ENCODE assay signal across 21 cellular contexts in genomic region chr13:98273067-98273823, GRCh38.
A peak's percentile ranks its signal among the peaks of the same experiment; 100 is the strongest.
DNase-seq lines count a peak whose midpoint lies in the region; ATAC-seq and TF ChIP-seq lines count a peak whose summit lies in the region.
"Had no signal": no experiment of that assay in that cellular context is flagged by ENCODE, and none has a peak within 500 bp of the region (broad histone marks: within the 10 kb centered on the region; RNA-seq: fewer than 3 reads in every experiment).

No MANE protein-coding gene starts in this region.

- CTCF ChIA-PET in A673 (lab: Charles Lee): no interaction called here

- 35% methylated on average over 9 of the region's 9 CpGs for WGBS in hepatocyte (ENCODE audit: low lambda C conversion rate, missing lambda C conversion rate)

- no peaks in the 10 kb centered on the region for H3K9me2 ChIP-seq in hepatocyte (replicated peaks; ENCODE audit: insufficient read depth)

- H3K9me3 ChIP-seq in A673 (ENCODE audit: low read depth, low read length, poor library complexity, severe bottlenecking) (no peaks in the 10 kb centered on the region), SJSA1 (replicated peaks) (no peaks in the 10 kb centered on the region), hepatocyte (ENCODE audit: low read depth) (no peaks in the 10 kb centered on the region)
- H3K9me3 ChIP-seq: BLaER1 treated with 17β-estradiol and CSF1 and Interleukin-3, amounts not matched to agents 10 nM and 100 nM; uterus had no signal

- H3K27ac ChIP-seq in A673 (ENCODE audit: low read depth, low read length, poor library complexity, severe bottlenecking) (peak overlapping the region; percentile 76), SJSA1 (peak overlapping the region; percentile 53), hepatocyte (peak overlapping the region; percentile 88)
- H3K27ac ChIP-seq: BLaER1 treated with 17β-estradiol and CSF1 and Interleukin-3, amounts not matched to agents 10 nM and 100 nM; uterus had no signal

- no TSS peak for BruUV-seq in A673 (replicated peaks; lab: Mats Ljungman, UMichigan)

- peaks cover 81% of the 10 kb centered on the region for H3K79me2 ChIP-seq in hepatocyte

- no peaks in the 10 kb centered on the region for H3K36me3 ChIP-seq in A673 (ENCODE audit: insufficient read depth, low read length, poor library complexity, severe bottlenecking)
- peaks cover 3% of the 10 kb centered on the region; the same call in 1 of the 2 replicates for H3K36me3 ChIP-seq in SJSA1
- no peaks in the 10 kb centered on the region for H3K36me3 ChIP-seq in hepatocyte (replicated peaks; ENCODE audit: insufficient read depth, low read depth)
- H3K36me3 ChIP-seq: brain microvascular endothelial cell, uterus had no signal

- H3K4me3 ChIP-seq in A673 (ENCODE audit: low read depth, low read length, poor library complexity, severe bottlenecking) (no peak overlapping the region), SJSA1 (no peak overlapping the region), hepatocyte (no peak overlapping the region)
- H3K4me3 ChIP-seq: BLaER1 treated with 17β-estradiol and CSF1 and Interleukin-3, amounts not matched to agents 10 nM and 100 nM; uterus had no signal

- H3K27me3 Mint-ChIP-seq in neural crest cell (ENCODE audit: low read depth): no peaks in the 10 kb centered on the region
- H3K27me3 Mint-ChIP-seq: activated naive CD8-positive, alpha-beta T cell treated with anti-CD3 and anti-CD28 coated beads, Interleukin-2, amount 10 ng/mL, durations not matched to agents 7 days and 5 days had no signal

- H2AFZ ChIP-seq in hepatocyte: no peak overlapping the region

- H3K9me3 Mint-ChIP-seq in neural crest cell: no peaks in the 10 kb centered on the region
- H3K9me3 Mint-ChIP-seq: activated CD4-positive, alpha-beta T cell treated with anti-CD3 and anti-CD28 coated beads, Interleukin-2, amount 10 ng/mL, durations not matched to agents 7 days and 5 days; activated naive CD8-positive, alpha-beta T cell treated with anti-CD3 and anti-CD28 coated beads, Interleukin-2, amount 10 ng/mL, durations not matched to agents 7 days and 5 days had no signal

- H3K4me1 ChIP-seq in A673 (ENCODE audit: insufficient read depth, low read length, poor library complexity, severe bottlenecking): peaks cover 40% of the 10 kb centered on the region
- peaks cover 50% of the 10 kb centered on the region for H3K4me1 ChIP-seq in SJSA1 (replicated peaks)
- peaks cover 51% of the 10 kb centered on the region for H3K4me1 ChIP-seq in hepatocyte (ENCODE audit: insufficient read depth)
- H3K4me1 ChIP-seq: uterus had no signal

- H3K27ac Mint-ChIP-seq in neural crest cell (ENCODE audit: unreplicated experiment): peak overlapping the region; percentile 99
- H3K27ac Mint-ChIP-seq: activated CD4-positive, alpha-beta T cell treated with anti-CD3 and anti-CD28 coated beads, Interleukin-2, amount 10 ng/mL, durations not matched to agents 7 days and 5 days; activated naive CD8-positive, alpha-beta T cell treated with anti-CD3 and anti-CD28 coated beads, Interleukin-2, amount 10 ng/mL, durations not matched to agents 7 days and 5 days had no signal

- DNase-seq in A673 (ENCODE audit: low spot score): no peak
- no peak for DNase-seq in SJSA1 (ENCODE audit: low read depth in 1 of 2, low spot score in 2 of 2)
- peak; percentile 42 for DNase-seq in hepatocyte (ENCODE audit: low spot score)
- no peak for DNase-seq in neural crest cell (ENCODE audit: low read depth, low spot score)
- DNase-seq: ACHN; activated CD4-positive, alpha-beta T cell treated with anti-CD3 and anti-CD28 coated beads, Interleukin-2, amount 10 ng/mL, durations not matched to agents 7 days and 5 days; activated naive CD8-positive, alpha-beta T cell treated with anti-CD3 and anti-CD28 coated beads, Interleukin-2, amount 10 ng/mL, durations not matched to agents 7 days and 5 days; brain microvascular endothelial cell; KG1; midbrain; MV-4-11; NCI-H1694 treated with DMSO at 0.1 percent for 48 hours; NCI-H774; SIG-M5; stimulated activated CD4-positive, alpha-beta T cell treated with anti-CD3 and anti-CD28 coated beads, Interleukin-15, amount 100 ng/mL, for 24 hours; uterus had no signal

- intact Hi-C loops in A673 (cut with micrococcal nuclease; ENCODE audit: unreplicated experiment): no loop called here

- peaks cover 49% of the 10 kb centered on the region for H3K4me1 Mint-ChIP-seq in neural crest cell
- H3K4me1 Mint-ChIP-seq: activated CD4-positive, alpha-beta T cell treated with anti-CD3 and anti-CD28 coated beads, Interleukin-2, amount 10 ng/mL, durations not matched to agents 7 days and 5 days; activated naive CD8-positive, alpha-beta T cell treated with anti-CD3 and anti-CD28 coated beads, Interleukin-2, amount 10 ng/mL, durations not matched to agents 7 days and 5 days had no signal

- H3K4me3 Mint-ChIP-seq in neural crest cell: peak overlapping the region; percentile 39
- H3K4me3 Mint-ChIP-seq: activated CD4-positive, alpha-beta T cell treated with anti-CD3 and anti-CD28 coated beads, Interleukin-2, amount 10 ng/mL, durations not matched to agents 7 days and 5 days; activated naive CD8-positive, alpha-beta T cell treated with anti-CD3 and anti-CD28 coated beads, Interleukin-2, amount 10 ng/mL, durations not matched to agents 7 days and 5 days had no signal

- no peaks in the 10 kb centered on the region for H4K20me1 ChIP-seq in hepatocyte (ENCODE audit: insufficient read depth, poor library complexity, severe bottlenecking)

- ATAC-seq in GM21786 (IDR thresholded peaks at IDR 0.05; ENCODE audit: unreplicated experiment) (no peak), GM18870 (IDR thresholded peaks at IDR 0.05; ENCODE audit: unreplicated experiment) (no peak), HG02938 (IDR thresholded peaks at IDR 0.05; ENCODE audit: unreplicated experiment) (no peak), HG02678 (IDR thresholded peaks at IDR 0.05; ENCODE audit: unreplicated experiment) (no peak)

- POLR2A ChIA-PET in A673 (lab: Charles Lee; ENCODE audit: low non-redundant PET): no interaction called here

- H3K36me3 Mint-ChIP-seq in neural crest cell (ENCODE audit: low read depth): no peaks in the 10 kb centered on the region
- H3K36me3 Mint-ChIP-seq: activated naive CD8-positive, alpha-beta T cell treated with anti-CD3 and anti-CD28 coated beads, Interleukin-2, amount 10 ng/mL, durations not matched to agents 7 days and 5 days had no signal

- TF ChIP-seq CTCF in A673 (conservative IDR thresholded peaks at IDR 0.05; ENCODE audit: low read depth, low read length): no peak
- no peak for TF ChIP-seq CTCF in hepatocyte (IDR thresholded peaks at IDR 0.05; ENCODE audit: poor library complexity)
- no peak for TF ChIP-seq CTCF in neural crest cell (conservative IDR thresholded peaks at IDR 0.05)

- H3K4me2 ChIP-seq in hepatocyte: peak overlapping the region; percentile 64
- H3K4me2 ChIP-seq: BLaER1 treated with 17β-estradiol and CSF1 and Interleukin-3, amounts not matched to agents 10 nM and 100 nM had no signal

- H3K27me3 ChIP-seq in A673 (replicated peaks; ENCODE audit: insufficient read depth, low read depth, low read length, poor library complexity) (no peaks in the 10 kb centered on the region), SJSA1 (replicated peaks) (no peaks in the 10 kb centered on the region), hepatocyte (no peaks in the 10 kb centered on the region)
- H3K27me3 ChIP-seq: BLaER1 treated with 17β-estradiol and CSF1 and Interleukin-3, amounts not matched to agents 10 nM and 100 nM; brain microvascular endothelial cell; uterus had no signal
